ENCODE assay signal across 20 cellular contexts in the genomic region with DNA sequence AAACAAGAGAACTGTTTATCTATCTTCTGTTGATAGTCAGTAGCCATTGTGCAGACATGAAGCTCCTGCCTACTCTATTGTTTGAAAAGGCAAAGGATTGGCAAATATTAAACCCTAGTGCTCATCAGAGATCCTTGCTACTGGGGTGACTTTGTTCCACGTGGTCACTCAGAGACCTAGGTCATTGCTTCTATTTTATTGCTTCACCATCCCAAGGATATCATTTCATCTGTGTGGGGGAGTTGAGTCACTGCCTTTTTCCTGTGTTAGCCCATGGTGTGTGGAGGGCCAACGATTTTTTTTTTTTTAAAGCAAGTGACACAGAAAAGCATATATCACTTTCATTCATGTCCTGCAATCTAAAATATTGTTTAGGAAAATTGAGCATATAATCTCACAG.
DNase-seq lines count a peak whose midpoint lies in the region; ATAC-seq and TF ChIP-seq lines count a peak whose summit lies in the region.
"Had no signal": no experiment of that assay in that cellular context is flagged by ENCODE, and none has a peak within 500 bp of the region (broad histone marks: within the 10 kb centered on the region; RNA-seq: fewer than 3 reads in every experiment).

No MANE protein-coding gene starts in this region.

- no peak overlapping the region for H3K9ac ChIP-seq in endocrine pancreas (ENCODE audit: control insufficient read depth, insufficient read depth, low read length)

- H3K9me3 ChIP-seq in endocrine pancreas (ENCODE audit: control insufficient read depth, low read length), result no peaks in the 10 kb centered on the region
- H3K9me3 ChIP-seq: ascending aorta, esophagus muscularis mucosa, HAP-1, left ventricle myocardium inferior, upper lobe of left lung had no signal

- no peaks in the 10 kb centered on the region for H3K4me1 Mint-ChIP-seq in activated CD8-positive, alpha-beta T cell treated with anti-CD3 and anti-CD28 coated beads for 36 hours (ENCODE audit: low read depth)
- H3K4me1 Mint-ChIP-seq: CD4-positive, alpha-beta memory T cell had no signal

- no peaks in the 10 kb centered on the region for H3K36me3 Mint-ChIP-seq in activated CD8-positive, alpha-beta T cell treated with anti-CD3 and anti-CD28 coated beads for 36 hours (ENCODE audit: low read depth)
- H3K36me3 Mint-ChIP-seq: CD4-positive, alpha-beta memory T cell had no signal

- no peaks in the 10 kb centered on the region for H3K36me3 ChIP-seq in endocrine pancreas (ENCODE audit: control insufficient read depth, insufficient read depth, low read length)
- H3K36me3 ChIP-seq: ascending aorta, esophagus muscularis mucosa, HAP-1, left ventricle myocardium inferior, upper lobe of left lung had no signal

- CTCF ChIA-PET in activated CD8-positive, alpha-beta T cell treated with anti-CD3 and anti-CD28 coated beads for 36 hours (lab: Charles Lee), result no interaction called here

- ATAC-seq in activated CD8-positive, alpha-beta T cell treated with anti-CD3 and anti-CD28 coated beads for 36 hours, result no peak
- ATAC-seq: GM12878 had no signal

- no peaks in the 10 kb centered on the region for H3K9me3 Mint-ChIP-seq in activated CD8-positive, alpha-beta T cell treated with anti-CD3 and anti-CD28 coated beads for 36 hours

- H3K27ac Mint-ChIP-seq in activated CD8-positive, alpha-beta T cell treated with anti-CD3 and anti-CD28 coated beads for 36 hours, result no peak overlapping the region
- H3K27ac Mint-ChIP-seq: CD4-positive, alpha-beta memory T cell had no signal

- H3K4me3 Mint-ChIP-seq in activated CD8-positive, alpha-beta T cell treated with anti-CD3 and anti-CD28 coated beads for 36 hours, result no peak overlapping the region
- H3K4me3 Mint-ChIP-seq: CD4-positive, alpha-beta memory T cell had no signal

- POLR2A ChIA-PET in activated CD8-positive, alpha-beta T cell treated with anti-CD3 and anti-CD28 coated beads for 36 hours (lab: Charles Lee), result no interaction called here

- peaks cover 2% of the 10 kb centered on the region for H3K27me3 Mint-ChIP-seq in activated CD8-positive, alpha-beta T cell treated with anti-CD3 and anti-CD28 coated beads for 36 hours

- H3K4me1 ChIP-seq in endocrine pancreas (ENCODE audit: control insufficient read depth, insufficient read depth, low read length), result no peaks in the 10 kb centered on the region
- H3K4me1 ChIP-seq: ascending aorta, esophagus muscularis mucosa, HAP-1, upper lobe of left lung had no signal

- intact Hi-C loops in activated CD8-positive, alpha-beta T cell treated with anti-CD3 and anti-CD28 coated beads for 36 hours (cut with micrococcal nuclease), result no loop called here

- H3K4me3 ChIP-seq in endocrine pancreas (ENCODE audit: control insufficient read depth, insufficient read depth, low read length), result peak overlapping the region; percentile 49
- H3K4me3 ChIP-seq: ascending aorta, esophagus muscularis mucosa, GM12878, HAP-1, left ventricle myocardium inferior, upper lobe of left lung had no signal

- no peaks in the 10 kb centered on the region for H3K27me3 ChIP-seq in endocrine pancreas (ENCODE audit: control insufficient read depth, insufficient read depth, low read length)
- H3K27me3 ChIP-seq: ascending aorta, esophagus muscularis mucosa, upper lobe of left lung had no signal

- TF ChIP-seq CTCF in activated CD8-positive, alpha-beta T cell treated with anti-CD3 and anti-CD28 coated beads for 36 hours (IDR thresholded peaks at IDR 0.05), result no peak

- DNase-seq in NOMO-1 treated with DMSO at 0.1 percent for 48 hours (lab: John Stamatoyannopoulos, UW; ENCODE audit: unreplicated experiment) (peak; percentile 35), NOMO-1 treated with dmso at 0.1 percent for 144 hours (lab: John Stamatoyannopoulos, UW; ENCODE audit: unreplicated experiment) (no peak), NCI-H748 treated with DMSO at 0.1 percent for 48 hours (lab: John Stamatoyannopoulos, UW) (peak; percentile 58), retina (peak; percentile 2), dedifferentiated amniotic fluid mesenchymal stem cell (ENCODE audit: extremely low spot score) (no peak)
- no peak for DNase-seq in activated CD8-positive, alpha-beta T cell treated with anti-CD3 and anti-CD28 coated beads for 36 hours
- DNase-seq in central memory CD4-positive, alpha-beta T cell, result no peak
- DNase-seq: activated CD4-positive, alpha-beta T cell treated with anti-CD3 and anti-CD28 coated beads for 1 hour; activated CD8-positive, alpha-beta memory T cell treated with anti-CD3 and anti-CD28 coated beads, Interleukin-2, amount 50 U/mL, for 48 hours; CD4-positive, alpha-beta memory T cell; left ventricle myocardium inferior; NCI-H187; NCI-H526; stimulated activated naive CD4-positive, alpha-beta T cell treated with Interleukin-2 at 50 U/mL for 16 hours; upper lobe of left lung had no signal

Comparison
In these comparisons a context has a peak if more than half of its experiments do, and no peak if none do; other contexts are left out.
1. DNase-seq: peak in NOMO-1 treated with DMSO at 0.1 percent for 48 hours (single experiment), NCI-H748 treated with DMSO at 0.1 percent for 48 hours (single experiment) and retina (single experiment); none in NOMO-1 treated with dmso at 0.1 percent for 144 hours (single experiment), activated CD8-positive, alpha-beta T cell treated with anti-CD3 and anti-CD28 coated beads for 36 hours (single experiment), central memory CD4-positive, alpha-beta T cell (single experiment) and dedifferentiated amniotic fluid mesenchymal stem cell (single experiment).